In genomic region chr6:26055670-26056582, GRCh38 we compare ENCODE assay signal across 8 cellular contexts. TPM values are rescaled to one million over a fixed set of nuclear protein-coding genes. Genes with fewer than 3 reads are reported as not detected.
A peak's percentile ranks its signal among the peaks of the same experiment; 100 is the strongest.
DNase-seq lines count a peak whose midpoint lies in the region; ATAC-seq, FAIRE-seq and TF ChIP-seq lines count a peak whose summit lies in the region.

No MANE protein-coding gene starts in this region.

- peaks cover 9% of the 10 kb centered on the region for H3K4me1 ChIP-seq in BE2C

- H3K4me3 ChIP-seq in BE2C (ENCODE audit: low read depth, low read length) (peak overlapping the region; percentile 86), coronary artery (peak overlapping the region; percentile 73)

- peak; percentile 88 for DNase-seq in BE2C
- DNase-seq in GM19239 (ENCODE audit: insufficient read length, low spot score): no peak
- DNase-seq in NCI-H510A (lab: John Stamatoyannopoulos, UW): peak; percentile 72
- peak; percentile 70 to 73 for DNase-seq in activated CD4-positive, alpha-beta T cell treated with anti-CD3 and anti-CD28 coated beads for 4 hours
- peak; percentile 93 for DNase-seq in coronary artery (ENCODE audit: low spot score)
- DNase-seq in left kidney (ENCODE audit: low read depth, low spot score): peak; percentile 97
- DNase-seq in stimulated activated CD4-positive, alpha-beta T cell treated with anti-CD3 and anti-CD28 coated beads, Interleukin-1b, Interleukin-23, amount 100 ng/mL, for 48 hours: peak; percentile 91

- no peaks in the 10 kb centered on the region for H3K36me3 ChIP-seq in BE2C

- FAIRE-seq in GM19239 (lab: Jason Lieb, UNC): peak; percentile 77

- peak; percentile 73 for ATAC-seq in HG03439 (IDR thresholded peaks at IDR 0.05; ENCODE audit: unreplicated experiment)

- H3K27ac ChIP-seq in coronary artery: peak overlapping the region; percentile 94 to 95

- no peaks in the 10 kb centered on the region for H3K9me3 ChIP-seq in BE2C

- H3K27me3 ChIP-seq in BE2C: no peaks in the 10 kb centered on the region

- TF ChIP-seq CTCF in BE2C (IDR thresholded peaks at IDR 0.05; ENCODE audit: low read depth, low read length): no peak
- no peak for TF ChIP-seq CTCF in coronary artery (IDR thresholded peaks at IDR 0.05)

RNA-seq across cellular contexts. Expression of gene HFE, which starts 31.3 kb away (rescaled TPM):
- polyA plus RNA-seq in BE2C (2012; ENCODE audit: insufficient read depth, insufficient read length, low read depth): not detected
